11 cellular contexts compared by ENCODE assay signal in the genomic region with DNA sequence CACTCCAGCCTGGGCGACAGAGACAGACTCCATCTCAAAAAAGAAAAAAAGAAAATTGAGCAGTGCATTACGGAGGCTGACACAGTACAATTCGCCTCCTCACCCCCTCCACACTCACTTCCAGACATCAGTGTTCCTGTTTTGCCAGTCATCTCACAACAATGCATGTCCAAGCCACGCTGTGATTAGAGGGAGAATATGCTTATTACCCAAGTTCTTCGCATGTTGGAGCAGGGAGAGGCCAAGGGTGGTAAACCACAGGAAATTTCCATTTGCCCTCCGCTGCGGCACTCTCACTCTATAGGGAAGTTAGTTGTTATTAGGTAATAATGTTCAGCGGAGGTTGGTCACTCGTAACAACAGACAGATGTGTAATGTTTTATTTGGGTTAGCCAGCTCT. TPM values are rescaled to one million over a fixed set of nuclear protein-coding genes. Genes with fewer than 3 reads are reported as not detected.
DNase-seq lines count a peak whose midpoint lies in the region; ATAC-seq and TF ChIP-seq lines count a peak whose summit lies in the region.
"Had no signal": no experiment of that assay in that cellular context is flagged by ENCODE, and none has a peak within 500 bp of the region (broad histone marks: within the 10 kb centered on the region; RNA-seq: fewer than 3 reads in every experiment).

No MANE protein-coding gene starts in this region.

- TF ChIP-seq POLR2A in uterus (IDR thresholded peaks at IDR 0.05): no peak

- peak; percentile 85 for ATAC-seq in Right ventricle myocardium inferior
- no peak for ATAC-seq in HG02588 (IDR thresholded peaks at IDR 0.05; ENCODE audit: unreplicated experiment)
- ATAC-seq in GM19467 (IDR thresholded peaks at IDR 0.05; ENCODE audit: unreplicated experiment): no peak
- ATAC-seq: K562 had no signal

- no peaks in the 10 kb centered on the region for H3K27me3 ChIP-seq in left ventricle myocardium inferior (ENCODE audit: low read depth)
- no peaks in the 10 kb centered on the region for H3K27me3 ChIP-seq in hepatocyte
- H3K27me3 ChIP-seq in uterus: no peaks in the 10 kb centered on the region

- no peaks in the 10 kb centered on the region for H4K20me1 ChIP-seq in hepatocyte (ENCODE audit: insufficient read depth, poor library complexity, severe bottlenecking)

- H3K27ac ChIP-seq in left ventricle myocardium inferior (replicated peaks) (no peak overlapping the region), hepatocyte (no peak overlapping the region), uterus (no peak overlapping the region)

- H3K4me1 ChIP-seq in left ventricle myocardium inferior (peaks cover 12% of the 10 kb centered on the region), hepatocyte (ENCODE audit: insufficient read depth) (no peaks in the 10 kb centered on the region), uterus (no peaks in the 10 kb centered on the region)

- DNase-seq in Right ventricle myocardium inferior (ENCODE audit: missing footprints) (peak; percentile 86), left ventricle myocardium inferior (no peak), amniotic stem cell (lab: John Stamatoyannopoulos, UW) (peak; percentile 65), hepatocyte (ENCODE audit: low spot score) (peak; percentile 27), uterus (no peak)
- DNase-seq in stimulated activated CD4-positive, alpha-beta T cell treated with anti-CD3 and anti-CD28 coated beads, Interleukin-4, amount 100 ng/mL, for 24 hours: no peak
- DNase-seq: ACHN, T-helper 2 cell had no signal

- H2AFZ ChIP-seq in hepatocyte: no peak overlapping the region

- no peaks in the 10 kb centered on the region for H3K36me3 ChIP-seq in left ventricle myocardium inferior
- H3K36me3 ChIP-seq in hepatocyte (replicated peaks; ENCODE audit: insufficient read depth, low read depth): no peaks in the 10 kb centered on the region
- no peaks in the 10 kb centered on the region for H3K36me3 ChIP-seq in uterus

- no peak overlapping the region for H3K4me3 ChIP-seq in left ventricle myocardium inferior
- H3K4me3 ChIP-seq in hepatocyte: no peak overlapping the region
- no peak overlapping the region for H3K4me3 ChIP-seq in uterus
- H3K4me3 ChIP-seq: K562 had no signal

- H3K9me3 ChIP-seq in left ventricle myocardium inferior (replicated peaks): no peaks in the 10 kb centered on the region
- H3K9me3 ChIP-seq in hepatocyte (ENCODE audit: low read depth): no peaks in the 10 kb centered on the region
- H3K9me3 ChIP-seq in uterus: no peaks in the 10 kb centered on the region

- 68% methylated on average over 9 of the region's 9 CpGs for whole genome bisulfite sequencing in hepatocyte (ENCODE audit: low lambda C conversion rate, missing lambda C conversion rate)

- H3K4me2 ChIP-seq in hepatocyte: no peak overlapping the region

- intact Hi-C loops in Right ventricle myocardium inferior (cut with DNase I): no loop called here
- intact Hi-C loops in left ventricle myocardium inferior (cut with micrococcal nuclease): no loop called here
- intact Hi-C loops in uterus (cut with DNase I; ENCODE audit: low total_unique reads): no loop called here

- H3K79me2 ChIP-seq in hepatocyte: no peaks in the 10 kb centered on the region

- H3K9me2 ChIP-seq in hepatocyte (replicated peaks; ENCODE audit: insufficient read depth): no peaks in the 10 kb centered on the region

- TF ChIP-seq CTCF in left ventricle myocardium inferior (IDR thresholded peaks at IDR 0.05; ENCODE audit: borderline replicate concordance): no peak
- TF ChIP-seq CTCF in hepatocyte (IDR thresholded peaks at IDR 0.05; ENCODE audit: poor library complexity): no peak
- no peak for TF ChIP-seq CTCF in uterus (IDR thresholded peaks at IDR 0.05)

RNA-seq across cellular contexts. Expression of a gene that starts 32.9 kb away (rescaled TPM):
- total RNA-seq in Right ventricle myocardium inferior: 0.46 TPM
- 0.30 TPM for total RNA-seq in left ventricle myocardium inferior
- total RNA-seq in hepatocyte: 0.40 and 0.43 TPM in 2 replicates
- 0.27 and 0.88 TPM in 2 replicates for polyA plus RNA-seq in hepatocyte
- total RNA-seq in uterus: 1 to 10 TPM in 1 of 4 donors, under 1 TPM in 3; 0.21 to 1.1 (median 0.28) TPM

Comparison
In these comparisons a context has a peak if more than half of its experiments do, and no peak if none do; other contexts are left out.
1. DNase-seq: peak in Right ventricle myocardium inferior (single experiment), amniotic stem cell (single experiment) and hepatocyte (single experiment); none in left ventricle myocardium inferior (single experiment), uterus (0 of 2) and stimulated activated CD4-positive, alpha-beta T cell treated with anti-CD3 and anti-CD28 coated beads, Interleukin-4, amount 100 ng/mL, for 24 hours (single experiment).